ENCODE assay signal across 13 cellular contexts in genomic region chr21:36710729-36711048, GRCh38. TPM values are rescaled to one million over a fixed set of nuclear protein-coding genes. Genes with fewer than 3 reads are reported as not detected.
DNase-seq lines count a peak whose midpoint lies in the region; ATAC-seq and TF ChIP-seq lines count a peak whose summit lies in the region.
"Had no signal": no experiment of that assay in that cellular context is flagged by ENCODE, and none has a peak within 500 bp of the region (broad histone marks: within the 10 kb centered on the region; RNA-seq: fewer than 3 reads in every experiment).

No MANE protein-coding gene starts in this region.

- peak overlapping the region; percentile 51; the same call in 1 of the 2 replicates for H3K4me3 ChIP-seq in iPS-20b (ENCODE audit: low read length)
- H3K4me3 ChIP-seq in sigmoid colon = no peak overlapping the region
- H3K4me3 ChIP-seq: A549, SJSA1 had no signal

- H3K9me3 ChIP-seq in iPS-20b (ENCODE audit: insufficient read depth, low read depth, low read length) (peaks cover 3% of the 10 kb centered on the region; the same call in 1 of the 2 replicates), sigmoid colon (no peaks in the 10 kb centered on the region)
- H3K9me3 ChIP-seq: A549 had no signal

- peak; percentile 14 for DNase-seq in activated CD4-positive, alpha-beta memory T cell treated with anti-CD3 and anti-CD28 coated beads, Interleukin-2, amount 10 ng/mL, durations not matched to agents 7 days and 5 days
- DNase-seq in activated CD4-positive, alpha-beta memory T cell treated with anti-CD3 and anti-CD28 coated beads for 36 hours = no peak
- peak; percentile 43 for DNase-seq in sigmoid colon
- DNase-seq in foreskin keratinocyte = no peak
- DNase-seq: activated CD8-positive, alpha-beta memory T cell treated with anti-CD3 and anti-CD28 coated beads, Interleukin-2, amount 10 ng/mL, durations not matched to agents 7 days and 5 days; activated naive CD8-positive, alpha-beta T cell treated with anti-CD3 and anti-CD28 coated beads, Interleukin-2, amount 10 ng/mL, durations not matched to agents 7 days and 5 days; NCI-H187 treated with DMSO at 0.1 percent for 48 hours had no signal

- H3K36me3 ChIP-seq in iPS-20b (ENCODE audit: insufficient read depth, low read depth, low read length) (no peaks in the 10 kb centered on the region), sigmoid colon (no peaks in the 10 kb centered on the region)
- H3K36me3 ChIP-seq: SJSA1 had no signal

- ATAC-seq in foreskin keratinocyte = no peak
- no peak for ATAC-seq in GM21529 (IDR thresholded peaks at IDR 0.05; ENCODE audit: unreplicated experiment)
- ATAC-seq in GM18867 (IDR thresholded peaks at IDR 0.05; ENCODE audit: unreplicated experiment) = no peak
- ATAC-seq: A549; activated CD8-positive, alpha-beta memory T cell treated with anti-CD3 and anti-CD28 coated beads, Interleukin-2, amount 10 ng/mL, durations not matched to agents 7 days and 5 days had no signal

- intact Hi-C loops in activated CD4-positive, alpha-beta memory T cell treated with anti-CD3 and anti-CD28 coated beads for 36 hours (cut with micrococcal nuclease) = no loop called here
- intact Hi-C loops in sigmoid colon (cut with DNase I) = no loop called here

- no peak overlapping the region for H3K27ac Mint-ChIP-seq in activated CD4-positive, alpha-beta memory T cell treated with anti-CD3 and anti-CD28 coated beads, Interleukin-2, amount 10 ng/mL, durations not matched to agents 7 days and 5 days
- H3K27ac Mint-ChIP-seq in activated CD4-positive, alpha-beta memory T cell treated with anti-CD3 and anti-CD28 coated beads for 36 hours = no peak overlapping the region
- H3K27ac Mint-ChIP-seq: activated CD8-positive, alpha-beta memory T cell treated with anti-CD3 and anti-CD28 coated beads, Interleukin-2, amount 10 ng/mL, durations not matched to agents 7 days and 5 days; activated naive CD8-positive, alpha-beta T cell treated with anti-CD3 and anti-CD28 coated beads, Interleukin-2, amount 10 ng/mL, durations not matched to agents 7 days and 5 days had no signal

- H3K27ac ChIP-seq in VCaP (peak overlapping the region; percentile 100), iPS-20b (ENCODE audit: low read length) (no peak overlapping the region), sigmoid colon (no peak overlapping the region), foreskin keratinocyte (no peak overlapping the region)
- H3K27ac ChIP-seq: A549, SJSA1 had no signal

- TF ChIP-seq POLR2A in sigmoid colon (IDR thresholded peaks at IDR 0.05) = no peak

- H3K27me3 Mint-ChIP-seq in activated CD4-positive, alpha-beta memory T cell treated with anti-CD3 and anti-CD28 coated beads, Interleukin-2, amount 10 ng/mL, durations not matched to agents 7 days and 5 days = peaks cover 82% of the 10 kb centered on the region
- H3K27me3 Mint-ChIP-seq in activated CD4-positive, alpha-beta memory T cell treated with anti-CD3 and anti-CD28 coated beads for 36 hours = peaks cover 70% of the 10 kb centered on the region

- no peak overlapping the region for H3K9ac ChIP-seq in iPS-20b (ENCODE audit: low read depth, low read length)

- H3K4me1 Mint-ChIP-seq in activated CD4-positive, alpha-beta memory T cell treated with anti-CD3 and anti-CD28 coated beads, Interleukin-2, amount 10 ng/mL, durations not matched to agents 7 days and 5 days = peaks cover 21% of the 10 kb centered on the region
- peaks cover 29% of the 10 kb centered on the region for H3K4me1 Mint-ChIP-seq in activated CD4-positive, alpha-beta memory T cell treated with anti-CD3 and anti-CD28 coated beads for 36 hours (ENCODE audit: low read depth)

- POLR2A ChIA-PET in activated CD4-positive, alpha-beta memory T cell treated with anti-CD3 and anti-CD28 coated beads, Interleukin-2, amount 10 ng/mL, durations not matched to agents 7 days and 5 days (lab: Charles Lee) = interaction anchor here (0.8 kb wide), 1 partner anchor 14 kb away, joined by 3 read pairs; no protein-coding TSS in a partner anchor
- POLR2A ChIA-PET in activated CD4-positive, alpha-beta memory T cell treated with anti-CD3 and anti-CD28 coated beads for 36 hours (lab: Charles Lee) = no interaction called here

- no peak for TF ChIP-seq EP300 in sigmoid colon (IDR thresholded peaks at IDR 0.05)

- CTCF ChIA-PET in activated CD4-positive, alpha-beta memory T cell treated with anti-CD3 and anti-CD28 coated beads, Interleukin-2, amount 10 ng/mL, durations not matched to agents 7 days and 5 days (lab: Charles Lee) = interaction anchor here (1.0 kb wide), 1 partner anchor 20 kb away, joined by 3 read pairs; no protein-coding TSS in a partner anchor
- CTCF ChIA-PET in activated CD4-positive, alpha-beta memory T cell treated with anti-CD3 and anti-CD28 coated beads for 36 hours (lab: Charles Lee) = interaction anchor here (0.6 to 1.3 kb wide), 4 partner anchors 8 to 216 kb away, joined by 3 to 4 read pairs (median 3); no protein-coding TSS in a partner anchor

- TF ChIP-seq CTCF in VCaP (conservative IDR thresholded peaks at IDR 0.05) = no peak
- TF ChIP-seq CTCF in sigmoid colon (IDR thresholded peaks at IDR 0.05) = no peak
- TF ChIP-seq CTCF in foreskin keratinocyte (conservative IDR thresholded peaks at IDR 0.05) = no peak

- H3K4me3 Mint-ChIP-seq in activated CD4-positive, alpha-beta memory T cell treated with anti-CD3 and anti-CD28 coated beads, Interleukin-2, amount 10 ng/mL, durations not matched to agents 7 days and 5 days = no peak overlapping the region
- H3K4me3 Mint-ChIP-seq in activated CD4-positive, alpha-beta memory T cell treated with anti-CD3 and anti-CD28 coated beads for 36 hours = no peak overlapping the region
- H3K4me3 Mint-ChIP-seq: activated CD8-positive, alpha-beta memory T cell treated with anti-CD3 and anti-CD28 coated beads, Interleukin-2, amount 10 ng/mL, durations not matched to agents 7 days and 5 days; activated naive CD8-positive, alpha-beta T cell treated with anti-CD3 and anti-CD28 coated beads, Interleukin-2, amount 10 ng/mL, durations not matched to agents 7 days and 5 days had no signal

- H3K9me3 Mint-ChIP-seq in activated CD4-positive, alpha-beta memory T cell treated with anti-CD3 and anti-CD28 coated beads, Interleukin-2, amount 10 ng/mL, durations not matched to agents 7 days and 5 days = no peaks in the 10 kb centered on the region
- no peaks in the 10 kb centered on the region for H3K9me3 Mint-ChIP-seq in activated CD4-positive, alpha-beta memory T cell treated with anti-CD3 and anti-CD28 coated beads for 36 hours
- H3K9me3 Mint-ChIP-seq: activated naive CD8-positive, alpha-beta T cell treated with anti-CD3 and anti-CD28 coated beads, Interleukin-2, amount 10 ng/mL, durations not matched to agents 7 days and 5 days had no signal

- H3K4me1 ChIP-seq in iPS-20b (ENCODE audit: insufficient read depth, low read length) (peaks cover 11% of the 10 kb centered on the region; the same call in 1 of the 2 replicates), sigmoid colon (peaks cover 0 to 41% (median 35%) of the 10 kb centered on the region in 4 donors), foreskin keratinocyte (no peaks in the 10 kb centered on the region)
- H3K4me1 ChIP-seq: A549, SJSA1 had no signal

- H3K27me3 ChIP-seq in iPS-20b (ENCODE audit: insufficient read depth, low read length) (peaks cover 100% of the 10 kb centered on the region), sigmoid colon (peaks cover 48 to 100% (median 88%) of the 10 kb centered on the region in 3 donors), foreskin keratinocyte (peaks cover 100% of the 10 kb centered on the region)

- no peaks in the 10 kb centered on the region for H3K36me3 Mint-ChIP-seq in activated CD4-positive, alpha-beta memory T cell treated with anti-CD3 and anti-CD28 coated beads, Interleukin-2, amount 10 ng/mL, durations not matched to agents 7 days and 5 days (ENCODE audit: low read depth)
- H3K36me3 Mint-ChIP-seq in activated CD4-positive, alpha-beta memory T cell treated with anti-CD3 and anti-CD28 coated beads for 36 hours = no peaks in the 10 kb centered on the region
- H3K36me3 Mint-ChIP-seq: activated CD8-positive, alpha-beta memory T cell treated with anti-CD3 and anti-CD28 coated beads, Interleukin-2, amount 10 ng/mL, durations not matched to agents 7 days and 5 days; activated naive CD8-positive, alpha-beta T cell treated with anti-CD3 and anti-CD28 coated beads, Interleukin-2, amount 10 ng/mL, durations not matched to agents 7 days and 5 days had no signal

- 3 to 7% methylated on average over 13 of the region's 13 CpGs for WGBS in sigmoid colon, 2 donors

RNA-seq across cellular contexts. Expression of gene SIM2, which starts 11.8 kb away (rescaled TPM):
- total RNA-seq in activated CD4-positive, alpha-beta memory T cell treated with anti-CD3 and anti-CD28 coated beads, Interleukin-2, amount 10 ng/mL, durations not matched to agents 7 days and 5 days = under 1 TPM; 0.55 to 0.68 TPM
- total RNA-seq in activated CD4-positive, alpha-beta memory T cell treated with anti-CD3 and anti-CD28 coated beads for 36 hours = 1 to 10 TPM; 1.8 to 2.2 TPM
- not detected for total RNA-seq in sigmoid colon
- polyA plus RNA-seq in sigmoid colon = under 1 TPM in 2 of 3 donors, not detected in 1; 0.01 to 0.60 TPM
- total RNA-seq in foreskin keratinocyte = not detected in 2 replicates
- not detected in 2 replicates for polyA plus RNA-seq in foreskin keratinocyte
- total RNA-seq: activated naive CD8-positive, alpha-beta T cell treated with anti-CD3 and anti-CD28 coated beads, Interleukin-2, amount 10 ng/mL, durations not matched to agents 7 days and 5 days had no signal

Comparison
In these comparisons a context has a peak if more than half of its experiments do, and no peak if none do; other contexts are left out.
1. DNase-seq: peak in activated CD4-positive, alpha-beta memory T cell treated with anti-CD3 and anti-CD28 coated beads, Interleukin-2, amount 10 ng/mL, durations not matched to agents 7 days and 5 days (single experiment) and sigmoid colon (single experiment); none in activated CD4-positive, alpha-beta memory T cell treated with anti-CD3 and anti-CD28 coated beads for 36 hours (single experiment) and foreskin keratinocyte (0 of 2).